Comparison of ENCODE assay signal across 36 cellular contexts in the genomic region with DNA sequence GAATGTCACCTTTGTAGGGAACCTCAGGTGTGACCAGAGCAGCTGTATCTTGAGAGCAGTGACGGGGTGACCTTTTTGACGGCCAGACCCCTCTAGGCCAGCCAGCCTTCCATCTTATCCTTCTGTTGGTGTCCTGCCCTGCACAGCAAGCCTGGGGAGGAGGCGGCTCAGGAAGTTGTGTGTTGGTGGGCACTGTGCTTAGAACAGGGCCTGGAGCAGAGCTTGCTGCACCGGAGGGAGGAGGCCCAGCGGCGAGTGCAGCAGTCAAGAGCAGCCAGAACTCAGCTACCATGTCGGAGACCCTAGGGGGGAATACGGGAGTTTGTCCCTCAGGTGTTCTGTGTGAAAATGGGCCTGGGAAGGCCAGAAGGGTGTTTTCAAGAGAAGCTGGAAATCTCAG.
"Had no signal": no experiment of that assay in that cellular context is flagged by ENCODE, and none has a peak within 500 bp of the region (broad histone marks: within the 10 kb centered on the region; RNA-seq: fewer than 3 reads in every experiment).

No MANE protein-coding gene starts in this region.

- H3K4me1 Mint-ChIP-seq: activated naive CD8-positive, alpha-beta T cell treated with anti-CD3 and anti-CD28 coated beads, Interleukin-2, amount 10 ng/mL, durations not matched to agents 7 days and 5 days had no signal

- H3K36me3 ChIP-seq: ascending aorta, cardiac muscle cell, Peyer's patch, WERI-Rb-1 had no signal

- H3K4me3 Mint-ChIP-seq: activated CD4-positive, alpha-beta T cell treated with anti-CD3 and anti-CD28 coated beads, Interleukin-2, amount 10 ng/mL, durations not matched to agents 24 days and 14 days; activated naive CD8-positive, alpha-beta T cell treated with anti-CD3 and anti-CD28 coated beads, Interleukin-2, amount 10 ng/mL, durations not matched to agents 7 days and 5 days; activated T-cell treated with anti-CD3 and anti-CD28 coated beads, Interleukin-2, amount 50 U/mL, for 4 hours had no signal

- ATAC-seq: activated T-cell treated with anti-CD3 and anti-CD28 coated beads, Interleukin-2, amount 50 U/mL, for 4 hours; PC-3; Right ventricle myocardium inferior; SK-N-SH treated with all-trans-retinoic acid at 6 μM for 48 hours had no signal

- DNase-seq: activated CD4-positive, alpha-beta T cell treated with anti-CD3 and anti-CD28 coated beads for 1 hour; activated CD4-positive, alpha-beta T cell treated with anti-CD3 and anti-CD28 coated beads, Interleukin-2, amount 10 ng/mL, durations not matched to agents 24 days and 14 days; activated CD4-positive, alpha-beta T cell treated with anti-CD3 and anti-CD28 coated beads, Interleukin-2, amount 50 U/mL, for 4 hours; activated CD4-positive, CD25-positive, alpha-beta regulatory T cell; activated CD8-positive, alpha-beta memory T cell treated with anti-CD3 and anti-CD28 coated beads, Interleukin-2, amount 50 U/mL, for 4 hours; activated naive CD4-positive, alpha-beta T cell treated with Interleukin-2 at 50 U/mL for 16 hours; activated naive CD8-positive, alpha-beta T cell treated with anti-CD3 and anti-CD28 coated beads, Interleukin-2, amount 10 ng/mL, durations not matched to agents 7 days and 5 days; activated T-cell treated with anti-CD3 and anti-CD28 coated beads for 4 hours; activated T-cell treated with anti-CD3 and anti-CD28 coated beads, Interleukin-2, amount 50 U/mL, for 4 hours; amygdala; NCI-H1092 treated with DMSO at 0.1 percent for 48 hours; NCI-H1417; NCI-H146; NCI-H187; NCI-H2029 treated with DMSO at 0.1 percent for 48 hours; NCI-H2107; NCI-H2171; NCI-H510A; NCI-H526; NCI-H748 treated with DMSO at 0.1 percent for 48 hours; NK-92 treated with Interleukin-12 subunit alpha and Interleukin-12 subunit beta, amount 100 ng/mL, for 24 hours; PC-3; RPMI8226; SIG-M5; T-helper 1 cell; T-helper 2 cell; T-helper 9 cell; WERI-Rb-1 had no signal

- H3K36me3 Mint-ChIP-seq: activated naive CD4-positive, alpha-beta T cell treated with anti-CD3 and anti-CD28 coated beads, Interleukin-2, amount 50 U/mL, for 24 hours; activated naive CD8-positive, alpha-beta T cell treated with anti-CD3 and anti-CD28 coated beads, Interleukin-2, amount 10 ng/mL, durations not matched to agents 7 days and 5 days had no signal

- H3K9me3 Mint-ChIP-seq: activated CD4-positive, alpha-beta T cell treated with anti-CD3 and anti-CD28 coated beads, Interleukin-2, amount 10 ng/mL, durations not matched to agents 24 days and 14 days; activated naive CD4-positive, alpha-beta T cell treated with anti-CD3 and anti-CD28 coated beads, Interleukin-2, amount 50 U/mL, for 24 hours; activated naive CD8-positive, alpha-beta T cell treated with anti-CD3 and anti-CD28 coated beads, Interleukin-2, amount 10 ng/mL, durations not matched to agents 7 days and 5 days; activated T-cell treated with anti-CD3 and anti-CD28 coated beads, Interleukin-2, amount 50 U/mL, for 4 hours; activated T-helper 1 cell treated with anti-CD3 and anti-CD28 coated beads, Interleukin-12 subunit alpha, Interleukin-12 subunit beta, Interleukin-2, Interleukin-4 antibody, amounts not matched to agents 30 ng/mL and 10 ng/mL and 1 ng/mL, durations not matched to agents 14 hours and 24 hours and 36 hours had no signal

- H3K27ac ChIP-seq: ascending aorta, cardiac muscle cell, KMS-11, Peyer's patch, WERI-Rb-1 had no signal

- H3K9ac ChIP-seq: KMS-11 had no signal

- H3K4me3 ChIP-seq: ascending aorta, cardiac muscle cell, Peyer's patch had no signal

- H3K27me3 ChIP-seq: ascending aorta had no signal

- H3K4me2 ChIP-seq: KMS-11 had no signal

- H3K9me3 ChIP-seq: ascending aorta, Peyer's patch had no signal

- H3K27ac Mint-ChIP-seq: activated CD4-positive, alpha-beta T cell treated with anti-CD3 and anti-CD28 coated beads, Interleukin-2, amount 10 ng/mL, durations not matched to agents 24 days and 14 days; activated naive CD4-positive, alpha-beta T cell treated with anti-CD3 and anti-CD28 coated beads, Interleukin-2, amount 50 U/mL, for 24 hours; activated naive CD8-positive, alpha-beta T cell treated with anti-CD3 and anti-CD28 coated beads, Interleukin-2, amount 10 ng/mL, durations not matched to agents 7 days and 5 days; activated T-helper 1 cell treated with anti-CD3 and anti-CD28 coated beads, Interleukin-12 subunit alpha, Interleukin-12 subunit beta, Interleukin-2, Interleukin-4 antibody, amounts not matched to agents 30 ng/mL and 10 ng/mL and 1 ng/mL, durations not matched to agents 14 hours and 24 hours and 36 hours had no signal
